Comparison of ENCODE assay signal across 1 cellular context in the genomic region with DNA sequence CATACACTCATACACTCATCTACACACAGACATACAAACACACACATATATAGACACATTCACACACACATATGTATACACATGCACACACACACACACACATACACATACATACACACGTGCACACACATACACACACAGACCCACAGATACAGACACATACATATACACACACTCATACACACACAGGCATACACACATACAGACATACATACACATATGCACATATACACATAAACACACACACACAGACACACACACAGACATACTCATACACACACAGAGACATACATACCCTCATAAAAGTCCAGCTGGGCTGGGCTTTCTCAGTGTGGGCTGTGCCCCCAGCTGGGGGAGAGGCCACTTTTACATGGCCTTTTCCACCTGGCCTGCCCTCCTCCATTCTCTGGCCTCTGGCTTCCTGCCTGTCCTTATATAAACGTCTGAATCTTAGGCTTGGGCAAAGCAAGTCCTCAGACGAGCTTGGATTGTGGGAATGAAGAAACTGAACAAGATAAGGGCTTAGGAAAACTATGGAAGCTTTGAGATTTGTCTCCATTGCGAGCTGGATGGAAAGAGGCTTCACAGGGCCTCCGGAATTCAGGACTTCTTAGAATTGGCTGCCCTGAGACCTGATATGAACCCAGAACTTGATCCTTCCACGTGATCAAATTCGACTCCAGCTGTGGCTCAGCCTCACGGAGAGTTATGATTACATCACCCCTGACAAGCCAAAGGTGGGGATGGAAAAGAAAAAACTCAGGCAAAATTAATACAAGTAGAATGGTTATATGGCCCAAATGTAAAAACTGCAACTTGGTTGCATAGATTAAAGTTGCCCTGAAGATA.
TF ChIP-seq lines count a peak whose summit lies in the region.

No MANE protein-coding gene starts in this region.

TF ChIP-seq in HEK293, 187 proteins besides CTCF, POLR2A, EP300 and RAD21 (continued from another document):
- TF ChIP-seq, protein P1, sequence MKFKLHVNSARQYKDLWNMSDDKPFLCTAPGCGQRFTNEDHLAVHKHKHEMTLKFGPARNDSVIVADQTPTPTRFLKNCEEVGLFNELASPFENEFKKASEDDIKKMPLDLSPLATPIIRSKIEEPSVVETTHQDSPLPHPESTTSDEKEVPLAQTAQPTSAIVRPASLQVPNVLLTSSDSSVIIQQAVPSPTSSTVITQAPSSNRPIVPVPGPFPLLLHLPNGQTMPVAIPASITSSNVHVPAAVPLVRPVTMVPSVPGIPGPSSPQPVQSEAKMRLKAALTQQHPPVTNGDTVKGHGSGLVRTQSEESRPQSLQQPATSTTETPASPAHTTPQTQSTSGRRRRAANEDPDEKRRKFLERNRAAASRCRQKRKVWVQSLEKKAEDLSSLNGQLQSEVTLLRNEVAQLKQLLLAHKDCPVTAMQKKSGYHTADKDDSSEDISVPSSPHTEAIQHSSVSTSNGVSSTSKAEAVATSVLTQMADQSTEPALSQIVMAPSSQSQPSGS (tag by site-specific recombination; IDR thresholded peaks at IDR 0.05; ENCODE audit: low read depth) = peak; percentile 82
- TF ChIP-seq ZFHX2 (tag by site-specific recombination; conservative IDR thresholded peaks at IDR 0.05) (0 out of 2 replicates have a peak, but pooled peaks have one; percentile 8), ZNF629 (tag by site-specific recombination; IDR thresholded peaks at IDR 0.05) (peak; percentile 34; the same call in 1 of the 2 replicates), ZBTB17 (tag by site-specific recombination; IDR thresholded peaks at IDR 0.05) (peak; percentile 47; the same call in 1 of the 2 replicates), ZNF292 (tag by site-specific recombination; IDR thresholded peaks at IDR 0.05; ENCODE audit: borderline replicate concordance, low read depth) (no peak), ZBTB7A (tag by site-specific recombination; IDR thresholded peaks at IDR 0.05; ENCODE audit: low read depth) (no peak), ZNF354C (tag by site-specific recombination; IDR thresholded peaks at IDR 0.05; ENCODE audit: borderline replicate concordance, low read depth) (0 out of 2 replicates have a peak, but pooled peaks have one; percentile 42), KLF1 (tag by site-specific recombination; IDR thresholded peaks at IDR 0.05) (0 out of 2 replicates have a peak, but pooled peaks have one; percentile 16), SP3 (tag by site-specific recombination; IDR thresholded peaks at IDR 0.05) (no peak), ZXDB (tag by site-specific recombination; IDR thresholded peaks at IDR 0.05) (no peak), KLF17 (tag by site-specific recombination; IDR thresholded peaks at IDR 0.05) (peak; percentile 3; the same call in 1 of the 2 replicates), HOXA7 (CRISPR knock-in tag; IDR thresholded peaks at IDR 0.05; ENCODE audit: borderline replicate concordance) (no peak), ZNF335 (tag by site-specific recombination; conservative IDR thresholded peaks at IDR 0.05) (peak; percentile 60), ZNF488 (tag by site-specific recombination; IDR thresholded peaks at IDR 0.05) (peak; percentile 19; the same call in 1 of the 2 replicates), ZNF707 (tag by site-specific recombination; IDR thresholded peaks at IDR 0.05) (0 out of 2 replicates have a peak, but pooled peaks have one; percentile 53)
- TF ChIP-seq, protein P2, sequence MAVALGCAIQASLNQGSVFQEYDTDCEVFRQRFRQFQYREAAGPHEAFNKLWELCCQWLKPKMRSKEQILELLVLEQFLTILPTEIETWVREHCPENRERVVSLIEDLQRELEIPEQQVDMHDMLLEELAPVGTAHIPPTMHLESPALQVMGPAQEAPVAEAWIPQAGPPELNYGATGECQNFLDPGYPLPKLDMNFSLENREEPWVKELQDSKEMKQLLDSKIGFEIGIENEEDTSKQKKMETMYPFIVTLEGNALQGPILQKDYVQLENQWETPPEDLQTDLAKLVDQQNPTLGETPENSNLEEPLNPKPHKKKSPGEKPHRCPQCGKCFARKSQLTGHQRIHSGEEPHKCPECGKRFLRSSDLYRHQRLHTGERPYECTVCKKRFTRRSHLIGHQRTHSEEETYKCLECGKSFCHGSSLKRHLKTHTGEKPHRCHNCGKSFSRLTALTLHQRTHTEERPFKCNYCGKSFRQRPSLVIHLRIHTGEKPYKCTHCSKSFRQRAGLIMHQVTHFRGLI (tag by site-specific recombination; IDR thresholded peaks at IDR 0.05) = no peak
